Comparison of ENCODE assay signal across 13 cellular contexts in the genomic region with DNA sequence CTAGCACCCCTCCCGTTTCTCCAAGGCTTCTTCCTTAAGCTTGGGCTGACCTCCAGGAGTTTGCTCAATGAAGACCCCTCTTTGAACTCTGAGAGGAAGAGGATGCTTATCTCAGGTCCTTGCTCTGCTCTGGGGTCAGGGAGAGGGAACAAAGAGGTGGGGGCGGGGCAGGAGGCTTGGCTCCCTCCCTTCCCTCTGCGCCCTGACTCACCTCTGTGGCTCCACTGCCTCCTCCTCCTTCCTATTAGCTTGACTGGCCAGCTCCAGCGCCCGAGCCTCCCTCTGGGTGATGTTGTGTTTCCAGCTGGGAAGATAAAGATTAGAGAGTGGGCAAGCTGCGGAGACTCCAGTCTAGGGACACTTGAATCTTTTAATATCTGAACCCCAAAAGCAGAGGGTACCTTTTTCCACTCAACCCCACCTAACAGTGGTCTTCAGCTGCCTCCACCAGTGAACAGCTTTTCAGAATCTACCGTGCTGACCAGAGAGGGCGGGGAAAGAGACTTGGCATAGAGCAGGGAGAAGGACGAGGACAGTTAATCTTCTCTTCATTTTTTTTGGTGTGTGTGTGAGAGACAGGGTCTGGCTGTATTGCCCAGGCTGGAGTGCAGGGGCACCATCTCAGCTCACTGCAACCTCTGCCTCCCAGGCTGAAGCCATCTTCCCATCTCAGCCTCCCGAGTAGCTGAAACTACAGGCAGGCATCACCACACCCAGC. TPM values are rescaled to one million over a fixed set of nuclear protein-coding genes. Genes with fewer than 3 reads are reported as not detected.
DNase-seq lines count a peak whose midpoint lies in the region; ATAC-seq and TF ChIP-seq lines count a peak whose summit lies in the region.
"Had no signal": no experiment of that assay in that cellular context is flagged by ENCODE, and none has a peak within 500 bp of the region (broad histone marks: within the 10 kb centered on the region; RNA-seq: fewer than 3 reads in every experiment).

No MANE protein-coding gene starts in this region.

- peaks cover 14% of the 10 kb centered on the region for H3K79me1 ChIP-seq in trophoblast cell (ENCODE audit: low read length)

- H2BK5ac ChIP-seq in trophoblast cell (ENCODE audit: low read depth, low read length, poor library complexity), result peak overlapping the region; percentile 80

- peak overlapping the region; percentile 11 for H3K14ac ChIP-seq in trophoblast cell (ENCODE audit: low read length)

- peak overlapping the region; percentile 69 for H2BK12ac ChIP-seq in trophoblast cell (ENCODE audit: low read length)

- peak overlapping the region; percentile 59 for H4K12ac ChIP-seq in trophoblast cell (ENCODE audit: low read depth, low read length)

- peak overlapping the region; percentile 87 for H2BK120ac ChIP-seq in trophoblast cell (ENCODE audit: insufficient read depth, low read length, poor library complexity)

- peak overlapping the region; percentile 23 for H2AFZ ChIP-seq in trophoblast cell (ENCODE audit: insufficient read depth, low read length, poor library complexity)

- peak overlapping the region; percentile 79 for H3K18ac ChIP-seq in trophoblast cell (ENCODE audit: low read length)

- WGBS in trophoblast cell (ENCODE audit: extremely low coverage, insufficient coverage, insufficient read length), result no CpG with 5 or more reads among the region's 10 CpGs

- H3K9me3 ChIP-seq in RWPE2 (ENCODE audit: severe bottlenecking), result no peaks in the 10 kb centered on the region
- no peaks in the 10 kb centered on the region for H3K9me3 ChIP-seq in trophoblast cell (ENCODE audit: insufficient read depth, low read depth, low read length)
- no peaks in the 10 kb centered on the region for H3K9me3 ChIP-seq in tibial artery

- H3K4me1 ChIP-seq in RWPE2 (ENCODE audit: insufficient read depth, poor library complexity, severe bottlenecking) (peaks cover 9% of the 10 kb centered on the region), trophoblast cell (ENCODE audit: control insufficient read depth in 1 of 2, insufficient read depth in 2 of 2, low read length in 2 of 2) (peaks cover 18 to 19% of the 10 kb centered on the region in 2 experiments), tibial artery (no peaks in the 10 kb centered on the region)

- H3K4me3 ChIP-seq in RWPE2 (ENCODE audit: severe bottlenecking) (no peak overlapping the region), fibroblast of mammary gland (ENCODE audit: control insufficient read depth, low read depth, low read length) (peak overlapping the region; percentile 12), trophoblast cell (ENCODE audit: low read depth, low read length) (no peak overlapping the region), tibial artery (no peak overlapping the region)

- peak overlapping the region; percentile 88 for H4K91ac ChIP-seq in trophoblast cell (ENCODE audit: low read depth, low read length)

- TF ChIP-seq CTCF in RWPE2 (IDR thresholded peaks at IDR 0.05; ENCODE audit: poor library complexity, severe bottlenecking), result no peak
- no peak for TF ChIP-seq CTCF in fibroblast of mammary gland (conservative IDR thresholded peaks at IDR 0.05; ENCODE audit: control insufficient read depth, insufficient read depth, low read depth, low read length)
- TF ChIP-seq CTCF in tibial artery (IDR thresholded peaks at IDR 0.05), result no peak

- H3K9ac ChIP-seq in trophoblast cell (ENCODE audit: low read length), result no peak overlapping the region

- peak overlapping the region; percentile 31 for H3K4ac ChIP-seq in trophoblast cell (ENCODE audit: low read depth, low read length)

- intact Hi-C loops in tibial artery (cut with DNase I; ENCODE audit: low total_unique reads), result no loop called here

- peak; percentile 95 for ATAC-seq in RWPE2 (ENCODE audit: low read depth)
- no peak for ATAC-seq in HG03520 (IDR thresholded peaks at IDR 0.05; ENCODE audit: unreplicated experiment)

- peak overlapping the region; percentile 79 for H2AK5ac ChIP-seq in trophoblast cell (ENCODE audit: low read length)

- H3K27ac ChIP-seq in RWPE2 (ENCODE audit: poor library complexity, severe bottlenecking) (no peak overlapping the region), trophoblast cell (ENCODE audit: low read depth, low read length) (peak overlapping the region; percentile 11), tibial artery (no peak overlapping the region)

- H4K8ac ChIP-seq in trophoblast cell (ENCODE audit: low read depth, low read length), result peak overlapping the region; percentile 78

- no peak overlapping the region for H3K23ac ChIP-seq in trophoblast cell (ENCODE audit: low read length)

- DNase-seq in H4 (ENCODE audit: low spot score), result peak; percentile 58
- peak; percentile 72 for DNase-seq in RWPE2 (ENCODE audit: low spot score)
- peak; percentile 65 for DNase-seq in fibroblast of mammary gland (ENCODE audit: low read depth)
- DNase-seq in trophoblast cell, result no peak
- no peak for DNase-seq in tibial artery
- no peak for DNase-seq in SW 1271 (lab: John Stamatoyannopoulos, UW)
- no peak for DNase-seq in NCI-H69 (lab: John Stamatoyannopoulos, UW)
- DNase-seq: activated T-cell treated with anti-CD3 and anti-CD28 coated beads, Interleukin-2, amount 50 U/mL, for 1 hour; DND-41; NCI-H446 treated with DMSO at 0.1 percent for 48 hours; T-helper 9 cell had no signal

- H3K4me2 ChIP-seq in trophoblast cell (ENCODE audit: low read length), result peak overlapping the region; percentile 1

- H3K36me3 ChIP-seq in RWPE2 (ENCODE audit: low read depth), result no peaks in the 10 kb centered on the region
- no peaks in the 10 kb centered on the region for H3K36me3 ChIP-seq in trophoblast cell (ENCODE audit: control insufficient read depth in 1 of 2, insufficient read depth in 2 of 2, low read length in 2 of 2)
- H3K36me3 ChIP-seq in tibial artery, result no peaks in the 10 kb centered on the region

- H3K27me3 ChIP-seq in RWPE2 (ENCODE audit: insufficient read depth, poor library complexity, severe bottlenecking) (no peaks in the 10 kb centered on the region), trophoblast cell (ENCODE audit: insufficient read depth, low read length) (no peaks in the 10 kb centered on the region), tibial artery (peaks cover 0 to 53% of the 10 kb centered on the region in 2 donors)

- H3K79me2 ChIP-seq in trophoblast cell (ENCODE audit: control insufficient read depth, insufficient read depth, low read length, poor library complexity), result no peaks in the 10 kb centered on the region

RNA-seq across cellular contexts. Expression of a gene that starts 6.7 kb away (rescaled TPM):
- total RNA-seq in H4 (2014; rRNA removed; shearing (Covaris generic)), result not detected in 2 replicates
- polyA plus RNA-seq in trophoblast cell (2013), result 0.52 and 1.00 TPM in 2 replicates
- polyA plus RNA-seq: keratinocyte had no signal

RNA-seq across cellular contexts. Expression of a gene that starts 17.0 kb away (rescaled TPM):
- 101 and 191 TPM in 2 replicates for total RNA-seq in H4 (2014; rRNA removed; shearing (Covaris generic))
- polyA plus RNA-seq in trophoblast cell (2013), result 91.5 and 92.2 TPM in 2 replicates

RNA-seq across cellular contexts. Expression of a gene that starts 35.5 kb away (rescaled TPM):
- 2.4 and 6.8 TPM in 2 replicates for total RNA-seq in H4 (2014; rRNA removed; shearing (Covaris generic))
- polyA plus RNA-seq in trophoblast cell (2013), result 159 and 165 TPM in 2 replicates
- polyA plus RNA-seq: keratinocyte had no signal

RNA-seq across cellular contexts. Expression of a gene that starts 53.5 kb away (rescaled TPM):
- 48.2 and 60.8 TPM in 2 replicates for total RNA-seq in H4 (2014; rRNA removed; shearing (Covaris generic))
- polyA plus RNA-seq in trophoblast cell (2013), result 60.3 and 60.7 TPM in 2 replicates

Comparison
In these comparisons a context has a peak if more than half of its experiments do, and no peak if none do; other contexts are left out.
1. DNase-seq: peak in H4 (single experiment), RWPE2 (single experiment) and fibroblast of mammary gland (single experiment); none in trophoblast cell (0 of 2), tibial artery (0 of 2), SW 1271 (0 of 2) and NCI-H69 (single experiment).